21 cellular contexts compared by ENCODE assay signal in the genomic region with DNA sequence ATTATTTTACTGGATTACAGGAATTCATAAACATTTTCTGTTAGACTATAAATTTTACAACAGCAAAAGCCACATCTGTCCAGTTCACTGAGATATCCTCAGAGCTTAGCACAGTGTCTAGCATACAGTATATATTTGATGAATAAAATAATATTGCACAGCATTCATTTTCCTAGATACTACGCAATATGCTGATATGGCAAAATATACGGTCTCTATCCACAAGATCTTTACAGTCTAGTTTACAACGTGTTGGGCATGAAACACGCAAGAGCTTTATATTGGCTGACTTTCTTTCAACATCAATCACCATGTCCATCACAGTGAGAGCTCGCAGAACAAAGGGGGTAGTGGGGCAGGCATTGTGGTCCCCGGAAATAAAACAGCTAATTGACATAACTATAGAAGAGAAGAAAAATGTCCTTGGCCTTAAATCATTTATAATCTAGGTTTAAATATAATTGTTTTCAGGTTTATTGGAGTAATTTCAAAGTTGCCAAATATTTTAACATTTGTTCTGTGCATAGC. TPM values are rescaled to one million over a fixed set of nuclear protein-coding genes. Genes with fewer than 3 reads are reported as not detected.
DNase-seq lines count a peak whose midpoint lies in the region; ATAC-seq, FAIRE-seq and TF ChIP-seq lines count a peak whose summit lies in the region.
"Had no signal": no experiment of that assay in that cellular context is flagged by ENCODE, and none has a peak within 500 bp of the region (broad histone marks: within the 10 kb centered on the region; RNA-seq: fewer than 3 reads in every experiment).

No MANE protein-coding gene starts in this region.

- DNase-seq in HepG2 (ENCODE audit: low spot score), result no peak
- no peak for DNase-seq in right lobe of liver
- DNase-seq in Karpas-422, result no peak
- DNase-seq in fibroblast of villous mesenchyme (ENCODE audit: low read depth), result peak; percentile 12
- no peak for DNase-seq in NCI-H128 (lab: John Stamatoyannopoulos, UW; ENCODE audit: unreplicated experiment)
- no peak for DNase-seq in central memory CD4-positive, alpha-beta T cell
- DNase-seq in KBM-7, result no peak
- DNase-seq: BE2C; C1 segment of cervical spinal cord; CD4-positive, CD25-positive, alpha-beta regulatory T cell; CD8-positive, alpha-beta memory T cell; COR-L47; DMS 273 treated with DMSO at 0.1 percent for 48 hours; DMS53; DND-41; GDM1; HCEC 1CT; HFFc6 had no signal

- no peak overlapping the region for H3K4me2 ChIP-seq in HepG2 (ENCODE audit: low read depth, low read length)
- H3K4me2 ChIP-seq in Karpas-422 (ENCODE audit: low read depth, low read length, poor library complexity, severe bottlenecking), result peak overlapping the region; percentile 64

- TF ChIP-seq EP300 in HepG2 (IDR thresholded peaks at IDR 0.05; ENCODE audit: low read depth in 2 of 2, low read length in 2 of 2) (no peak), HepG2 (CRISPR knock-in tag; IDR thresholded peaks at IDR 0.05; ENCODE audit: borderline replicate concordance) (no peak)

- intact Hi-C loops in HepG2 (cut with micrococcal nuclease; ENCODE audit: unreplicated experiment) (loop anchor here (10.0 kb wide), 1 partner anchor 236 kb away; no protein-coding TSS in a partner anchor), right lobe of liver (cut with DNase I) (loop anchor here in 1 of 2 donors (5.0 kb wide), 1 partner anchor 74 kb away; no protein-coding TSS in a partner anchor)

- POLR2A ChIA-PET in HepG2 (lab: Yijun Ruan, JAX), result no interaction called here

- H3K9me2 ChIP-seq in Karpas-422 (replicated peaks; ENCODE audit: insufficient read depth, low read length), result no peaks in the 10 kb centered on the region

- BruUV-seq in HepG2 (replicated peaks; lab: Mats Ljungman, UMichigan), result no TSS peak

- ATAC-seq in HepG2 (no peak), right lobe of liver (no peak)

- H3K9ac ChIP-seq in HepG2 (ENCODE audit: insufficient read depth, low read depth, low read length) (no peak overlapping the region), Karpas-422 (ENCODE audit: low read length) (no peak overlapping the region)

- in situ Hi-C loops in HepG2 (cut with HindIII; ENCODE audit: extremely low pct_ligation_motif_present, low pct_unique_long_range_greater_than_20kb), result loop anchor here (5.0 to 10.0 kb wide), 2 partner anchors 79 to 226 kb away; no protein-coding TSS in a partner anchor
- in situ Hi-C loops in KBM-7 (cut with MboI; ENCODE audit: low pct_unique_long_range_greater_than_20kb, low sequenced_read_pairs), result loop anchor here (10.0 kb wide), 1 partner anchor 66 kb away; no protein-coding TSS in a partner anchor

- H3K36me3 ChIP-seq in HepG2 (replicated peaks in 1 of 2; ENCODE audit: control insufficient read depth in 1 of 2, insufficient read depth in 2 of 2, low read length in 2 of 2), result peaks cover 6 to 20% of the 10 kb centered on the region in 2 experiments; a peak in 4 of 5 replicates
- H3K36me3 ChIP-seq in right lobe of liver, result no peaks in the 10 kb centered on the region
- H3K36me3 ChIP-seq in Karpas-422 (ENCODE audit: insufficient read depth, low read length), result 0 out of 2 replicates have a peak, but pooled peaks cover 3% of the 10 kb centered on the region
- peaks cover 7% of the 10 kb centered on the region for H3K36me3 ChIP-seq in neutrophil

- H3K4me3 ChIP-seq in HepG2 (replicated peaks in 1 of 3; ENCODE audit: insufficient read depth in 1 of 3, low read depth in 2 of 3, low read length in 3 of 3) (no peak overlapping the region), right lobe of liver (no peak overlapping the region), Karpas-422 (ENCODE audit: low read length) (no peak overlapping the region), fibroblast of villous mesenchyme (ENCODE audit: low read depth, low read length) (no peak overlapping the region), neutrophil (ENCODE audit: low read depth in 1 of 2, low read length in 1 of 2) (no peak overlapping the region)

- TF ChIP-seq CTCF in HepG2 (CRISPR knock-in tag; IDR thresholded peaks at IDR 0.05) (no peak), right lobe of liver (IDR thresholded peaks at IDR 0.05) (no peak), fibroblast of villous mesenchyme (IDR thresholded peaks at IDR 0.05; ENCODE audit: insufficient read depth, low read depth, low read length) (no peak), neutrophil (IDR thresholded peaks at IDR 0.05) (no peak)

- H3K27me3 ChIP-seq in HepG2 (ENCODE audit: control insufficient read depth in 1 of 2, insufficient read depth in 2 of 2, low read length in 2 of 2), result no peaks in the 10 kb centered on the region
- no peaks in the 10 kb centered on the region for H3K27me3 ChIP-seq in right lobe of liver
- H3K27me3 ChIP-seq in Karpas-422 (ENCODE audit: low read length), result no peaks in the 10 kb centered on the region
- no peaks in the 10 kb centered on the region for H3K27me3 ChIP-seq in neutrophil
- H3K27me3 ChIP-seq: BE2C had no signal

- H3K4me1 ChIP-seq in HepG2 (ENCODE audit: insufficient read depth, low read length), result peaks cover 5% of the 10 kb centered on the region; the same call in 1 of the 2 replicates
- peaks cover 0 to 12% (median 4%) of the 10 kb centered on the region in 4 donors for H3K4me1 ChIP-seq in right lobe of liver
- peaks cover 46% of the 10 kb centered on the region for H3K4me1 ChIP-seq in Karpas-422 (ENCODE audit: low read length)
- peaks cover 32 to 36% of the 10 kb centered on the region in 2 experiments for H3K4me1 ChIP-seq in neutrophil (ENCODE audit: control insufficient read depth in 1 of 2, insufficient read depth in 1 of 2, low read depth in 1 of 2, low read length in 1 of 2)
- H3K4me1 ChIP-seq: BE2C had no signal

- CTCF ChIA-PET in HepG2 (lab: Yijun Ruan, JAX; ENCODE audit: low intra/inter-chr PET ratio, low total read pairs), result no interaction called here

- TF ChIP-seq POLR2A in HepG2 (IDR thresholded peaks at IDR 0.05; ENCODE audit: insufficient read depth in 1 of 2, low read depth in 2 of 2, low read length in 2 of 2), result no peak
- no peak for TF ChIP-seq POLR2A in right lobe of liver (IDR thresholded peaks at IDR 0.05)

- TF ChIP-seq RAD21 in HepG2 (CRISPR knock-in tag; IDR thresholded peaks at IDR 0.05), result no peak

- H3K27ac ChIP-seq in HepG2 (ENCODE audit: extremely low read length, insufficient read depth, low read length), result no peak overlapping the region
- H3K27ac ChIP-seq in right lobe of liver, result no peak overlapping the region
- peak overlapping the region; percentile 89 for H3K27ac ChIP-seq in Karpas-422 (ENCODE audit: low read length)
- peak overlapping the region; percentile 89 for H3K27ac ChIP-seq in neutrophil
- H3K27ac ChIP-seq: 22Rv1 had no signal

- WGBS in HepG2 (ENCODE audit: low lambda C conversion rate), result 97% methylated on average over 6 of the region's 6 CpGs
- 82% methylated on average over 6 of the region's 6 CpGs for WGBS in right lobe of liver (ENCODE audit: insufficient coverage, low coverage, low lambda C conversion rate, missing lambda C conversion rate)

- H3K79me2 ChIP-seq in HepG2 (ENCODE audit: insufficient read depth, low read length), result peaks cover 7% of the 10 kb centered on the region
- peaks cover 68% of the 10 kb centered on the region for H3K79me2 ChIP-seq in Karpas-422 (ENCODE audit: low read length)

- H3K9me3 ChIP-seq in HepG2 (ENCODE audit: low read length) (no peaks in the 10 kb centered on the region), right lobe of liver (no peaks in the 10 kb centered on the region), Karpas-422 (ENCODE audit: low read length) (no peaks in the 10 kb centered on the region), neutrophil (no peaks in the 10 kb centered on the region)
- H3K9me3 ChIP-seq: BE2C had no signal

- no peak overlapping the region for H2AFZ ChIP-seq in HepG2 (ENCODE audit: low read length)
- H2AFZ ChIP-seq in Karpas-422 (ENCODE audit: low read length), result no peak overlapping the region

- 0 out of 2 replicates have a peak, but pooled peaks cover 3% of the 10 kb centered on the region for H4K20me1 ChIP-seq in HepG2 (ENCODE audit: insufficient read depth, low read length)
- H4K20me1 ChIP-seq in Karpas-422 (ENCODE audit: insufficient read depth, low read depth, low read length), result no peaks in the 10 kb centered on the region

- no peak for FAIRE-seq in HepG2 (lab: Jason Lieb, UNC)
- FAIRE-seq: HTR-8/SVneo had no signal

TF ChIP-seq in HepG2, 621 proteins besides CTCF, POLR2A, EP300 and RAD21:
- no peak for TF ChIP-seq ZNF207 (IDR thresholded peaks at IDR 0.05; ENCODE audit: borderline replicate concordance)
- TF ChIP-seq MAFK (conservative IDR thresholded peaks at IDR 0.05 in 1 of 2, IDR thresholded peaks at IDR 0.05 in 1 of 2; ENCODE audit: low read length in 2 of 2), result peak; percentile 98 to 99
- TF ChIP-seq MAFF (IDR thresholded peaks at IDR 0.05; ENCODE audit: low read depth, low read length), result peak; percentile 99

RNA-seq across cellular contexts. Expression of a gene that starts 43.5 kb away (rescaled TPM):
- total RNA-seq in HepG2 (2016; rRNA removed; fragmentation: Illumina TruSeq; extraction: Trizol) (30.2 and 58.2 TPM in 2 replicates), right lobe of liver (10 to 100 TPM; 16.9 to 36.8 (median 24.3) TPM), fibroblast of villous mesenchyme (20.6 and 24.6 TPM in 2 replicates)
- total RNA-seq in HepG2 (2016; cell fraction: cytosol; rRNA removed; fragmentation: Illumina TruSeq; extraction: Trizol; ENCODE audit: low read depth), result 12.2 and 13.8 TPM in 2 replicates
- 28.9 and 51.4 TPM in 2 replicates for total RNA-seq in HepG2 (2016; cell fraction: insoluble cytoplasmic fraction; rRNA removed; fragmentation: Illumina TruSeq; extraction: Trizol)
- total RNA-seq in HepG2 (2016; cell fraction: membrane; rRNA removed; fragmentation: Illumina TruSeq; extraction: Trizol), result 22.6 and 24.4 TPM in 2 replicates
- total RNA-seq in HepG2 (2016; cell fraction: nucleus; rRNA removed; fragmentation: Illumina TruSeq; extraction: Trizol), result 28.7 and 34.7 TPM in 2 replicates
- 15.8 and 16.2 TPM in 2 replicates for polyA plus RNA-seq in HepG2 (2011; rRNA removed)
- polyA plus RNA-seq in HepG2 (2011; cell fraction: cytosol; rRNA removed), result 8.1 and 11.9 TPM in 2 replicates
- 10.7 and 11.7 TPM in 2 replicates for polyA plus RNA-seq in HepG2 (2011; cell fraction: nucleus; rRNA removed)
- polyA plus RNA-seq in HepG2 (2012), result 9.9 and 13.6 TPM in 2 replicates
- polyA plus RNA-seq in HepG2 (2016; cell fraction: cytosol; fragmentation: Illumina TruSeq; extraction: Trizol; ENCODE audit: low read depth), result 1.9 and 2.2 TPM in 2 replicates
- 36.1 and 37.0 TPM in 2 replicates for polyA plus RNA-seq in HepG2 (2016; cell fraction: insoluble cytoplasmic fraction; fragmentation: Illumina TruSeq; extraction: Trizol; ENCODE audit: low read depth)
- 8.3 and 8.9 TPM in 2 replicates for polyA plus RNA-seq in HepG2 (2016; cell fraction: membrane; fragmentation: Illumina TruSeq; extraction: Trizol; ENCODE audit: low read depth)
- 34.4 and 37.4 TPM in 2 replicates for polyA plus RNA-seq in HepG2 (2016; cell fraction: nucleus; fragmentation: Illumina TruSeq; extraction: Trizol; ENCODE audit: insufficient read depth, low read depth)
- 46.7 and 47.2 TPM in 2 replicates for polyA minus RNA-seq in HepG2 (2011; rRNA and poly(A)+ RNA removed; ENCODE audit: low replicate concordance)
- polyA minus RNA-seq in HepG2 (2011; cell fraction: cytosol; rRNA and poly(A)+ RNA removed), result 38.3 and 51.1 TPM in 2 replicates
- polyA minus RNA-seq in HepG2 (2011; cell fraction: nucleus; rRNA and poly(A)+ RNA removed), result 32.1 and 40.2 TPM in 2 replicates
- total RNA-seq in Karpas-422 (2014; rRNA removed; shearing (Covaris generic); ENCODE audit: low replicate concordance), result 47.7 and 84.1 TPM in 2 replicates

Comparison
In these comparisons a context has a peak if more than half of its experiments do, and no peak if none do; other contexts are left out.
1. H3K27ac ChIP-seq: peak in Karpas-422 (single experiment) and neutrophil (single experiment); none in HepG2 (single experiment) and right lobe of liver (0 of 3).